ENCODE assay signal across 10 cellular contexts in genomic region chrX:25012793-25013592, GRCh38. TPM values are rescaled to one million over a fixed set of nuclear protein-coding genes. Genes with fewer than 3 reads are reported as not detected.
DNase-seq lines count a peak whose midpoint lies in the region; ATAC-seq and TF ChIP-seq lines count a peak whose summit lies in the region.
"Had no signal": no experiment of that assay in that cellular context is flagged by ENCODE, and none has a peak within 500 bp of the region (broad histone marks: within the 10 kb centered on the region; RNA-seq: fewer than 3 reads in every experiment).

No MANE protein-coding gene starts in this region.

- H3K27ac ChIP-seq in PC-3 (ENCODE audit: low read length): no peak overlapping the region
- peak overlapping the region; percentile 77 to 85 for H3K27ac ChIP-seq in testis
- H3K27ac ChIP-seq: skin epidermis had no signal

- H3K79me2 ChIP-seq in PC-3 (ENCODE audit: low read length): no peaks in the 10 kb centered on the region

- H3K4me1 ChIP-seq in PC-3 (ENCODE audit: insufficient read depth, low read length): no peaks in the 10 kb centered on the region
- no peaks in the 10 kb centered on the region for H3K4me1 ChIP-seq in testis

- peaks cover 0 to 2% of the 10 kb centered on the region in 2 donors for H3K9me3 Mint-ChIP-seq in activated T-cell treated with anti-CD3 and anti-CD28 coated beads, Interleukin-2, amount 50 U/mL, for 72 hours

- H3K9me2 ChIP-seq in PC-3 (replicated peaks; ENCODE audit: low read length): no peaks in the 10 kb centered on the region

- 1% methylated on average over 50 of the region's 97 CpGs; no CpG with 5 or more reads in 1 of the 2 donors for WGBS in testis, 2 donors

- CTCF ChIA-PET in PC-3 (lab: Charles Lee): no interaction called here

- H3K36me3 ChIP-seq in PC-3 (ENCODE audit: low read depth, low read length): no peaks in the 10 kb centered on the region
- H3K36me3 ChIP-seq in testis (ENCODE audit: low read depth, missing control alignments): no peaks in the 10 kb centered on the region

- peaks cover 56% of the 10 kb centered on the region for H3K27me3 ChIP-seq in PC-3 (ENCODE audit: low read length)
- H3K27me3 ChIP-seq in testis: no peaks in the 10 kb centered on the region

- no peaks in the 10 kb centered on the region for H3F3A ChIP-seq in PC-3 (ENCODE audit: low read length, unreplicated experiment)

- peaks cover 0 to 4% of the 10 kb centered on the region in 2 donors for H3K36me3 Mint-ChIP-seq in activated T-cell treated with anti-CD3 and anti-CD28 coated beads, Interleukin-2, amount 50 U/mL, for 72 hours (ENCODE audit: insufficient read depth in 2 of 2)

- no peak overlapping the region for H3K27ac Mint-ChIP-seq in activated T-cell treated with anti-CD3 and anti-CD28 coated beads, Interleukin-2, amount 50 U/mL, for 72 hours

- TF ChIP-seq POLR2A in testis (IDR thresholded peaks at IDR 0.05): no peak

- peak overlapping the region; percentile 88 to 92 for H3K4me3 Mint-ChIP-seq in activated T-cell treated with anti-CD3 and anti-CD28 coated beads, Interleukin-2, amount 50 U/mL, for 72 hours

- H3K9me3 ChIP-seq in PC-3 (ENCODE audit: low read length) (no peaks in the 10 kb centered on the region), testis (no peaks in the 10 kb centered on the region)

- H3K27me3 Mint-ChIP-seq in activated T-cell treated with anti-CD3 and anti-CD28 coated beads, Interleukin-2, amount 50 U/mL, for 72 hours (ENCODE audit: low read depth): peaks cover 82% of the 10 kb centered on the region

- POLR2A ChIA-PET in PC-3 (lab: Charles Lee; ENCODE audit: unreplicated experiment): no interaction called here

- peak overlapping the region; percentile 50; the same call in 1 of the 2 replicates for H3K4me3 ChIP-seq in PC-3 (ENCODE audit: low read length)
- H3K4me3 ChIP-seq in fibroblast of the aortic adventitia (ENCODE audit: low read depth, low read length): peak overlapping the region; percentile 25
- H3K4me3 ChIP-seq in testis: peak overlapping the region; percentile 31 to 56

- TF ChIP-seq CTCF in PC-3 (conservative IDR thresholded peaks at IDR 0.05; ENCODE audit: low read depth, low read length) (no peak), fibroblast of the aortic adventitia (IDR thresholded peaks at IDR 0.05; ENCODE audit: insufficient read depth, low read length) (no peak), testis (IDR thresholded peaks at IDR 0.05) (no peak)

- peak overlapping the region; percentile 63 for H3K4me2 ChIP-seq in PC-3 (ENCODE audit: low read length)

- no peak overlapping the region for H3K9ac ChIP-seq in PC-3 (ENCODE audit: low read length)

- intact Hi-C loops in PC-3 (cut with micrococcal nuclease) (no loop called here), testis (cut with DNase I; ENCODE audit: low total_unique reads) (no loop called here), sciatic nerve (cut with DNase I) (no loop called here)

- H3K4me1 Mint-ChIP-seq in activated T-cell treated with anti-CD3 and anti-CD28 coated beads, Interleukin-2, amount 50 U/mL, for 72 hours (ENCODE audit: low read depth): peaks cover 12% of the 10 kb centered on the region

- no TSS peak for BruUV-seq in PC-3 (replicated peaks; lab: Mats Ljungman, UMichigan)

- DNase-seq in activated T-cell treated with anti-CD3 and anti-CD28 coated beads, Interleukin-2, amount 50 U/mL, for 72 hours: no peak
- DNase-seq in activated T-cell treated with anti-CD3 and anti-CD28 coated beads for 4 hours (no peak), PC-3 (no peak), fibroblast of the aortic adventitia (ENCODE audit: low read depth) (no peak), testis (no peak), sciatic nerve (ENCODE audit: low spot score) (no peak), inferior parietal cortex (ENCODE audit: extremely low spot score) (no peak)

- no peaks in the 10 kb centered on the region for H4K20me1 ChIP-seq in PC-3 (ENCODE audit: low read length)

- 0 out of 2 replicates have a peak overlapping the region, but pooled peaks have one; percentile 34 for H2AFZ ChIP-seq in PC-3 (ENCODE audit: low read length)

- peak; percentile 31 to 46 for ATAC-seq in activated T-cell treated with anti-CD3 and anti-CD28 coated beads, Interleukin-2, amount 50 U/mL, for 72 hours (replicated peaks in 1 of 2)
- peak; percentile 67 for ATAC-seq in PC-3
- ATAC-seq in sciatic nerve: no peak
- no peak for ATAC-seq in GM18519 (IDR thresholded peaks at IDR 0.05; ENCODE audit: low FRiP score, unreplicated experiment)

RNA-seq across cellular contexts. Expression of gene ARX, which starts 2.8 kb away (rescaled TPM):
- not detected for total RNA-seq in activated T-cell treated with anti-CD3 and anti-CD28 coated beads, Interleukin-2, amount 50 U/mL, for 72 hours
- not detected in 2 replicates for total RNA-seq in PC-3 (2014; rRNA removed)
- not detected in 2 replicates for total RNA-seq in fibroblast of the aortic adventitia (ENCODE audit: low replicate concordance)
- 10 to 100 TPM in 1 of 2 donors, 1 to 10 TPM in 1; 7.7 to 13.4 TPM for total RNA-seq in testis
- 4.9 TPM for polyA plus RNA-seq in testis (ENCODE audit: insufficient read depth, low read depth, low replicate concordance)
- not detected for total RNA-seq in sciatic nerve
- total RNA-seq: Daoy had no signal

Comparison
In these comparisons a context has a peak if more than half of its experiments do, and no peak if none do; other contexts are left out.
1. ATAC-seq: peak in activated T-cell treated with anti-CD3 and anti-CD28 coated beads, Interleukin-2, amount 50 U/mL, for 72 hours (2 of 2) and PC-3 (single experiment); none in sciatic nerve (single experiment) and GM18519 (single experiment).
2. Peak in every context shown above with its lines, with median percentiles within 50 percentile points of each other: H3K4me3 ChIP-seq.